ENCODE assay signal across 1 cellular context in genomic region chrX:153946910-153947769, GRCh38.
TF ChIP-seq lines count a peak whose summit lies in the region.

No MANE protein-coding gene starts in this region.

TF ChIP-seq in HepG2, 621 proteins besides CTCF, POLR2A, EP300 and RAD21 (continues in another document):
- TF ChIP-seq SOX6 (IDR thresholded peaks at IDR 0.05) (no peak), SOX6 (CRISPR knock-in tag; IDR thresholded peaks at IDR 0.05) (peak; percentile 34; the same call in 1 of the 2 replicates), KDM2A (CRISPR knock-in tag; IDR thresholded peaks at IDR 0.05; ENCODE audit: borderline replicate concordance, low read depth) (peak; percentile 81), ZSCAN25 (CRISPR knock-in tag; IDR thresholded peaks at IDR 0.05) (peak; percentile 76), YY1 (IDR thresholded peaks at IDR 0.05; ENCODE audit: insufficient read depth, insufficient replicate concordance, low read depth, low read length) (peak; percentile 36), NONO (IDR thresholded peaks at IDR 0.05) (no peak), NONO (CRISPR knock-in tag; conservative IDR thresholded peaks at IDR 0.05) (0 out of 2 replicates have a peak, but pooled peaks have one; percentile 17), ZNF614 (CRISPR knock-in tag; IDR thresholded peaks at IDR 0.05; ENCODE audit: borderline replicate concordance) (peak; percentile 23; the same call in 1 of the 2 replicates), MZF1 (CRISPR knock-in tag; IDR thresholded peaks at IDR 0.05; ENCODE audit: borderline replicate concordance) (no peak), IRF2 (CRISPR knock-in tag; IDR thresholded peaks at IDR 0.05) (peak; percentile 41; the same call in 1 of the 2 replicates), ZFP82 (CRISPR knock-in tag; IDR thresholded peaks at IDR 0.05; ENCODE audit: borderline replicate concordance) (no peak), KAT8 (CRISPR knock-in tag; IDR thresholded peaks at IDR 0.05) (peak; percentile 42), ELF3 (CRISPR knock-in tag; IDR thresholded peaks at IDR 0.05) (0 out of 2 replicates have a peak, but pooled peaks have one; percentile 15), ZNF317 (CRISPR knock-in tag; IDR thresholded peaks at IDR 0.05) (no peak), NR2C2 (CRISPR knock-in tag; IDR thresholded peaks at IDR 0.05; ENCODE audit: borderline replicate concordance) (peak; percentile 41; the same call in 1 of the 2 replicates), ZNF354B (CRISPR knock-in tag; IDR thresholded peaks at IDR 0.05) (no peak), TFDP2 (CRISPR knock-in tag; IDR thresholded peaks at IDR 0.05) (peak; percentile 55; the same call in 1 of the 2 replicates), RARA (CRISPR knock-in tag; IDR thresholded peaks at IDR 0.05) (0 out of 2 replicates have a peak, but pooled peaks have one; percentile 34), AGO1 (IDR thresholded peaks at IDR 0.05; ENCODE audit: low read depth, low read length, poor library complexity, severe bottlenecking) (peak; percentile 37), ZMYM2 (CRISPR knock-in tag; IDR thresholded peaks at IDR 0.05) (peak; percentile 82), GTF3A (CRISPR knock-in tag; conservative IDR thresholded peaks at IDR 0.05) (peak; percentile 60; the same call in 1 of the 2 replicates), NCOR1 (IDR thresholded peaks at IDR 0.05; ENCODE audit: borderline replicate concordance, low read length) (peak; percentile 45; the same call in 1 of the 2 replicates), ARID3A (IDR thresholded peaks at IDR 0.05; ENCODE audit: low read depth, low read length) (0 out of 2 replicates have a peak, but pooled peaks have one; percentile 5), PPARG (CRISPR knock-in tag; conservative IDR thresholded peaks at IDR 0.05) (peak; percentile 61; the same call in 1 of the 2 replicates), HNF4G (IDR thresholded peaks at IDR 0.05; ENCODE audit: borderline replicate concordance, low read depth, low read length) (peak; percentile 89), HNF4G (CRISPR knock-in tag; IDR thresholded peaks at IDR 0.05; ENCODE audit: borderline replicate concordance, low read depth) (peak; percentile 77; the same call in 1 of the 2 replicates), KDM6A (CRISPR knock-in tag; IDR thresholded peaks at IDR 0.05; ENCODE audit: low read depth) (peak; percentile 55), NR2F1 (CRISPR knock-in tag; IDR thresholded peaks at IDR 0.05) (peak; percentile 5 to 58; a peak in 1 of 4 replicates), SALL1 (CRISPR knock-in tag; IDR thresholded peaks at IDR 0.05) (peak; percentile 42; the same call in 1 of the 2 replicates), HNF4A (CRISPR knock-in tag; IDR thresholded peaks at IDR 0.05) (peak; percentile 95), XRCC5 (optimal IDR thresholded peaks at IDR 0.05; ENCODE audit: low read length) (peak; percentile 88), HOXA9 (CRISPR knock-in tag; IDR thresholded peaks at IDR 0.05; ENCODE audit: borderline replicate concordance) (no peak), PATZ1 (CRISPR knock-in tag; IDR thresholded peaks at IDR 0.05) (0 out of 2 replicates have a peak, but pooled peaks have one; percentile 24), HMGXB4 (CRISPR knock-in tag; IDR thresholded peaks at IDR 0.05; ENCODE audit: borderline replicate concordance in 1 of 2, low read depth in 1 of 2) (peak; percentile 80 to 83; a peak in 3 of 4 replicates), NR0B2 (CRISPR knock-in tag; IDR thresholded peaks at IDR 0.05) (no peak), ZNF33A (CRISPR knock-in tag; IDR thresholded peaks at IDR 0.05; ENCODE audit: borderline replicate concordance) (no peak), SKI (IDR thresholded peaks at IDR 0.05; ENCODE audit: partially characterized antibody) (peak; percentile 56), FOSL1 (CRISPR knock-in tag; IDR thresholded peaks at IDR 0.05; ENCODE audit: borderline replicate concordance) (no peak), PAXIP1 (CRISPR knock-in tag; conservative IDR thresholded peaks at IDR 0.05) (peak; percentile 83), TEAD3 (CRISPR knock-in tag; optimal IDR thresholded peaks at IDR 0.05; ENCODE audit: borderline replicate concordance) (peak; percentile 35), MED13 (CRISPR knock-in tag; IDR thresholded peaks at IDR 0.05) (0 out of 2 replicates have a peak, but pooled peaks have one; percentile 29), STAG1 (CRISPR knock-in tag; IDR thresholded peaks at IDR 0.05) (peak; percentile 60), HNRNPL (IDR thresholded peaks at IDR 0.05; ENCODE audit: low read depth, low read length) (peak; percentile 78; the same call in 1 of the 2 replicates), MNT (IDR thresholded peaks at IDR 0.05) (no peak), ZNF430 (CRISPR knock-in tag; IDR thresholded peaks at IDR 0.05) (0 out of 2 replicates have a peak, but pooled peaks have one; percentile 43), ZNF574 (CRISPR knock-in tag; IDR thresholded peaks at IDR 0.05) (0 out of 2 replicates have a peak, but pooled peaks have one; percentile 28), POLR2G (IDR thresholded peaks at IDR 0.05; ENCODE audit: low read depth, low read length) (0 out of 2 replicates have a peak, but pooled peaks have one; percentile 47), SMARCE1 (IDR thresholded peaks at IDR 0.05; ENCODE audit: borderline replicate concordance) (no peak)
